Comparison of ENCODE assay signal across 1 cellular context in the genomic region with DNA sequence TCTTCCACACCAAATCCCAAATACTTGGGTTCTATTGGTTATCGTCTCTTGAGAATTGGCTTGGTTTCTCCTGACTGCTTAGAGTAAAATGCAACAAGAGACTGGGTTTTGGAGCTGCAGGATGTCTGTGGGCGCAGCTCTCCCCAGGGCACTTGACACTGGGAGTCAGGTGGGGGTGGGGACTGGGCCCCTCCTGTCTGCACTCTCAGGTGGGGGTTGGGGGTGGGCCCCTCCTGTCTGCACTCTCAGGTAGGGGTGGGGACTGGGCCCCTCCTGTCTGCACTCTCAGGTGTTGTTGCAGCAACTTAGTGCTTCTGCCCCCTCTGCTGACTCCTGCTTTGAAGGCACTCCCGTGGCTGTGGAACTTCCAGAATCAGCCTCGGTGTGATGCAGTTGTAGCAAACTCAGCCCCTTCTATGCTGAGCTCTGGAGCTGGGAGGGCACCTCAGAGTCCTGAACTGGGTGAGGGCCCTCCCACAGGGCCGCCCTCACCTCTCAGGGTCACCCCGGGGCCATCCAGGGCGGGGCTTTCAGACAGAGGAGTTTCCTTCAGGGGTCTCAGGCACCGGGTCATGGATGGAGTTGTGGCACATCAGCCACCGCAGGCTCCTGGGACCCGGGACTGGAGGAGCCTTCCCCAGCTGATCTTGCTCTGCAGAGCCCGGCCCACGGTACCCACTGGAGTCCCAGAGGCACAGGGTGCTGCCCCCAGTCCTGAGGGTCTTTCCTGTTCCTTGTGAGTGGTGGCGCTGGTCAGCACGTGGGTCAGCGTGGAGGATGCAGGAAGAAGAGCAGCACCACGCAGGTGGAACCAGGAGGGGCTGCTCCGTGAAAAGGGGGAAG.
TF ChIP-seq lines count a peak whose summit lies in the region.

No MANE protein-coding gene starts in this region.

TF ChIP-seq in K562, 482 proteins besides CTCF, POLR2A, EP300 and RAD21:
- TF ChIP-seq, protein P1, sequence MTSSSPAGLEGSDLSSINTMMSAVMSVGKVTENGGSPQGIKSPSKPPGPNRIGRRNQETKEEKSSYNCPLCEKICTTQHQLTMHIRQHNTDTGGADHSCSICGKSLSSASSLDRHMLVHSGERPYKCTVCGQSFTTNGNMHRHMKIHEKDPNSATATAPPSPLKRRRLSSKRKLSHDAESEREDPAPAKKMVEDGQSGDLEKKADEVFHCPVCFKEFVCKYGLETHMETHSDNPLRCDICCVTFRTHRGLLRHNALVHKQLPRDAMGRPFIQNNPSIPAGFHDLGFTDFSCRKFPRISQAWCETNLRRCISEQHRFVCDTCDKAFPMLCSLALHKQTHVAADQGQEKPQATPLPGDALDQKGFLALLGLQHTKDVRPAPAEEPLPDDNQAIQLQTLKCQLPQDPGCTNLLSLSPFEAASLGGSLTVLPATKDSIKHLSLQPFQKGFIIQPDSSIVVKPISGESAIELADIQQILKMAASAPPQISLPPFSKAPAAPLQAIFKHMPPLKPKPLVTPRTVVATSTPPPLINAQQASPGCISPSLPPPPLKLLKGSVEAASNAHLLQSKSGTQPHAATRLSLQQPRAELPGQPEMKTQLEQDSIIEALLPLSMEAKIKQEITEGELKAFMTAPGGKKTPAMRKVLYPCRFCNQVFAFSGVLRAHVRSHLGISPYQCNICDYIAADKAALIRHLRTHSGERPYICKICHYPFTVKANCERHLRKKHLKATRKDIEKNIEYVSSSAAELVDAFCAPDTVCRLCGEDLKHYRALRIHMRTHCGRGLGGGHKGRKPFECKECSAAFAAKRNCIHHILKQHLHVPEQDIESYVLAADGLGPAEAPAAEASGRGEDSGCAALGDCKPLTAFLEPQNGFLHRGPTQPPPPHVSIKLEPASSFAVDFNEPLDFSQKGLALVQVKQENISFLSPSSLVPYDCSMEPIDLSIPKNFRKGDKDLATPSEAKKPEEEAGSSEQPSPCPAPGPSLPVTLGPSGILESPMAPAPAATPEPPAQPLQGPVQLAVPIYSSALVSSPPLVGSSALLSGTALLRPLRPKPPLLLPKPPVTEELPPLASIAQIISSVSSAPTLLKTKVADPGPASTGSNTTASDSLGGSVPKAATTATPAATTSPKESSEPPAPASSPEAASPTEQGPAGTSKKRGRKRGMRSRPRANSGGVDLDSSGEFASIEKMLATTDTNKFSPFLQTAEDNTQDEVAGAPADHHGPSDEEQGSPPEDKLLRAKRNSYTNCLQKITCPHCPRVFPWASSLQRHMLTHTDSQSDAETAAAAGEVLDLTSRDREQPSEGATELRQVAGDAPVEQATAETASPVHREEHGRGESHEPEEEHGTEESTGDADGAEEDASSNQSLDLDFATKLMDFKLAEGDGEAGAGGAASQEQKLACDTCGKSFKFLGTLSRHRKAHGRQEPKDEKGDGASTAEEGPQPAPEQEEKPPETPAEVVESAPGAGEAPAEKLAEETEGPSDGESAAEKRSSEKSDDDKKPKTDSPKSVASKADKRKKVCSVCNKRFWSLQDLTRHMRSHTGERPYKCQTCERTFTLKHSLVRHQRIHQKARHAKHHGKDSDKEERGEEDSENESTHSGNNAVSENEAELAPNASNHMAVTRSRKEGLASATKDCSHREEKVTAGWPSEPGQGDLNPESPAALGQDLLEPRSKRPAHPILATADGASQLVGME (CRISPR knock-in tag; IDR thresholded peaks at IDR 0.05) = no peak
- TF ChIP-seq, protein P2, sequence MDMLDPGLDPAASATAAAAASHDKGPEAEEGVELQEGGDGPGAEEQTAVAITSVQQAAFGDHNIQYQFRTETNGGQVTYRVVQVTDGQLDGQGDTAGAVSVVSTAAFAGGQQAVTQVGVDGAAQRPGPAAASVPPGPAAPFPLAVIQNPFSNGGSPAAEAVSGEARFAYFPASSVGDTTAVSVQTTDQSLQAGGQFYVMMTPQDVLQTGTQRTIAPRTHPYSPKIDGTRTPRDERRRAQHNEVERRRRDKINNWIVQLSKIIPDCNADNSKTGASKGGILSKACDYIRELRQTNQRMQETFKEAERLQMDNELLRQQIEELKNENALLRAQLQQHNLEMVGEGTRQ (CRISPR knock-in tag; IDR thresholded peaks at IDR 0.05) = 0 out of 2 replicates have a peak, but pooled peaks have one; percentile 22
- TF ChIP-seq CHD2 (IDR thresholded peaks at IDR 0.05; ENCODE audit: low read depth, low read length) (no peak), MED1 (CRISPR knock-in tag; IDR thresholded peaks at IDR 0.05; ENCODE audit: borderline replicate concordance) (no peak)
